In genomic region chr13:111186305-111186930, GRCh38 we compare ENCODE assay signal across 13 cellular contexts.
DNase-seq lines count a peak whose midpoint lies in the region; ATAC-seq and TF ChIP-seq lines count a peak whose summit lies in the region.
"Had no signal": no experiment of that assay in that cellular context is flagged by ENCODE, and none has a peak within 500 bp of the region (broad histone marks: within the 10 kb centered on the region; RNA-seq: fewer than 3 reads in every experiment).

No MANE protein-coding gene starts in this region.

- peaks cover 9% of the 10 kb centered on the region for H3K9me3 Mint-ChIP-seq in activated CD4-positive, alpha-beta T cell treated with anti-CD3 and anti-CD28 coated beads, Interleukin-2, amount 10 ng/mL, durations not matched to agents 7 days and 5 days
- peaks cover 4 to 5% of the 10 kb centered on the region in 2 donors for H3K9me3 Mint-ChIP-seq in stimulated activated naive B cell treated with anti-CD40 and anti-IgM and Interleukin-4, amounts not matched to agents 10 μg/mL and 1 μg/mL and 100 μg/mL, for 72 hours

- CTCF ChIA-PET in activated CD4-positive, alpha-beta T cell treated with anti-CD3 and anti-CD28 coated beads, Interleukin-2, amount 10 ng/mL, durations not matched to agents 7 days and 5 days (lab: Charles Lee), result interaction anchor here (0.7 to 2.9 kb wide), 2 partner anchors 9 to 12 kb away, joined by 3 to 12 read pairs; no protein-coding TSS in a partner anchor

- peak; percentile 20 for ATAC-seq in HG03469 (IDR thresholded peaks at IDR 0.05; ENCODE audit: unreplicated experiment)
- ATAC-seq in stimulated activated naive B cell treated with anti-CD40 and anti-IgM and Interleukin-4, amounts not matched to agents 10 μg/mL and 1 μg/mL and 100 μg/mL, for 72 hours (replicated peaks), result peak; percentile 19 to 21
- ATAC-seq in GM21381 (IDR thresholded peaks at IDR 0.05; ENCODE audit: unreplicated experiment), result no peak
- no peak for ATAC-seq in left lung

- H3K36me3 Mint-ChIP-seq in activated CD4-positive, alpha-beta T cell treated with anti-CD3 and anti-CD28 coated beads, Interleukin-2, amount 10 ng/mL, durations not matched to agents 7 days and 5 days (ENCODE audit: low read depth), result peaks cover 59% of the 10 kb centered on the region
- peaks cover 37 to 63% of the 10 kb centered on the region in 2 donors for H3K36me3 Mint-ChIP-seq in stimulated activated naive B cell treated with anti-CD40 and anti-IgM and Interleukin-4, amounts not matched to agents 10 μg/mL and 1 μg/mL and 100 μg/mL, for 72 hours

- no peaks in the 10 kb centered on the region for H3K27me3 Mint-ChIP-seq in activated CD4-positive, alpha-beta T cell treated with anti-CD3 and anti-CD28 coated beads, Interleukin-2, amount 10 ng/mL, durations not matched to agents 7 days and 5 days
- H3K27me3 Mint-ChIP-seq in stimulated activated naive B cell treated with anti-CD40 and anti-IgM and Interleukin-4, amounts not matched to agents 10 μg/mL and 1 μg/mL and 100 μg/mL, for 72 hours, result no peaks in the 10 kb centered on the region

- H3K4me3 Mint-ChIP-seq in activated CD4-positive, alpha-beta T cell treated with anti-CD3 and anti-CD28 coated beads, Interleukin-2, amount 10 ng/mL, durations not matched to agents 7 days and 5 days, result no peak overlapping the region
- peak overlapping the region; percentile 87 to 88 for H3K4me3 Mint-ChIP-seq in stimulated activated naive B cell treated with anti-CD40 and anti-IgM and Interleukin-4, amounts not matched to agents 10 μg/mL and 1 μg/mL and 100 μg/mL, for 72 hours

- H3K4me3 ChIP-seq in coronary artery, result peak overlapping the region; percentile 56
- H3K4me3 ChIP-seq in left lung, result no peak overlapping the region

- H3K4me1 ChIP-seq in left lung, result peaks cover 6 to 51% of the 10 kb centered on the region in 2 donors

- intact Hi-C loops in left lung (cut with DNase I), result no loop called here

- TF ChIP-seq CTCF in coronary artery (IDR thresholded peaks at IDR 0.05), result no peak
- no peak for TF ChIP-seq CTCF in left lung (IDR thresholded peaks at IDR 0.05)

- no peaks in the 10 kb centered on the region for H3K27me3 ChIP-seq in left lung

- POLR2A ChIA-PET in activated CD4-positive, alpha-beta T cell treated with anti-CD3 and anti-CD28 coated beads, Interleukin-2, amount 10 ng/mL, durations not matched to agents 7 days and 5 days (lab: Charles Lee), result no interaction called here

- H3K27ac ChIP-seq in coronary artery (peak overlapping the region; percentile 91 to 92), left lung (no peak overlapping the region)

- no peaks in the 10 kb centered on the region for H3K9me3 ChIP-seq in left lung

- DNase-seq in activated CD4-positive, alpha-beta T cell treated with anti-CD3 and anti-CD28 coated beads, Interleukin-2, amount 10 ng/mL, durations not matched to agents 7 days and 5 days, result no peak
- DNase-seq in activated CD4-positive, alpha-beta T cell treated with anti-CD3 and anti-CD28 coated beads for 4 hours, result no peak
- DNase-seq in coronary artery (ENCODE audit: low spot score) (peak; percentile 79), GDM1 (lab: John Stamatoyannopoulos, UW) (no peak), left lung (no peak)
- DNase-seq in stimulated activated naive B cell treated with anti-CD40 and anti-IgM and Interleukin-4, amounts not matched to agents 10 μg/mL and 1 μg/mL and 100 μg/mL, for 72 hours, result no peak
- DNase-seq: activated CD4-positive, alpha-beta T cell treated with anti-CD3 and anti-CD28 coated beads, Interleukin-2, amount 50 U/mL, for 1 hour; activated naive CD4-positive, alpha-beta T cell treated with anti-CD3 and anti-CD28 coated beads, Interleukin-2, amount 50 U/mL, for 16 hours; effector CD8-positive, alpha-beta T cell; head of caudate nucleus; stimulated activated CD4-positive, alpha-beta T cell treated with anti-CD3 and anti-CD28 coated beads, Interleukin-4, amount 100 ng/mL, for 4 hours had no signal

- H3K4me1 Mint-ChIP-seq in activated CD4-positive, alpha-beta T cell treated with anti-CD3 and anti-CD28 coated beads, Interleukin-2, amount 10 ng/mL, durations not matched to agents 7 days and 5 days, result peaks cover 98% of the 10 kb centered on the region
- H3K4me1 Mint-ChIP-seq in stimulated activated naive B cell treated with anti-CD40 and anti-IgM and Interleukin-4, amounts not matched to agents 10 μg/mL and 1 μg/mL and 100 μg/mL, for 72 hours, result peaks cover 79 to 99% of the 10 kb centered on the region in 2 donors

- peaks cover 0 to 8% of the 10 kb centered on the region in 2 donors for H3K36me3 ChIP-seq in left lung

- H3K27ac Mint-ChIP-seq in activated CD4-positive, alpha-beta T cell treated with anti-CD3 and anti-CD28 coated beads, Interleukin-2, amount 10 ng/mL, durations not matched to agents 7 days and 5 days, result peak overlapping the region; percentile 43
- peak overlapping the region; percentile 97 for H3K27ac Mint-ChIP-seq in stimulated activated naive B cell treated with anti-CD40 and anti-IgM and Interleukin-4, amounts not matched to agents 10 μg/mL and 1 μg/mL and 100 μg/mL, for 72 hours

Comparison
In these comparisons a context has a peak if more than half of its experiments do, and no peak if none do; other contexts are left out.
1. ATAC-seq: peak in HG03469 (single experiment) and stimulated activated naive B cell treated with anti-CD40 and anti-IgM and Interleukin-4, amounts not matched to agents 10 μg/mL and 1 μg/mL and 100 μg/mL, for 72 hours (2 of 2); none in GM21381 (single experiment) and left lung (single experiment).
2. H3K27ac ChIP-seq: peak in coronary artery (2 of 2); none in left lung (0 of 2).